Comparison of ENCODE assay signal across 16 cellular contexts in the genomic region with DNA sequence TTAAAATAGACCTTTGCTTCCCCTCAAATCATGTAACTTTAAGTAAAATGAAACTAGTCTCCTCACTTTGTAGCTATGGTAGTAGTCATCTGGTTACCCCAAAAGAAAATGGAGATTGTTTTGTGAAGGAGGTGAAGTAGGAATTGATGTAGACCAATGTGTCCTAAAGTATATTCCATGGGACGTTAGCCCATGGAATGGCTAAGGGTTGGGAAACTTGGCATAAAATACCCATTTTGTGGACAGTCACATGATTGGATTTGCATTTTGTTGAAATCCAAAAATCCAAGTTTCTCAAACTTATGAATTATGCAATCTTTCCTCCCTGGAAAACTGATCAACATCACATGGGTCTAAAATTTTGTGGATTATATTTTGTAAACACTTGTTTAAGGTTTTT.
DNase-seq lines count a peak whose midpoint lies in the region; ATAC-seq and TF ChIP-seq lines count a peak whose summit lies in the region.
"Had no signal": no experiment of that assay in that cellular context is flagged by ENCODE, and none has a peak within 500 bp of the region (broad histone marks: within the 10 kb centered on the region; RNA-seq: fewer than 3 reads in every experiment).

No MANE protein-coding gene starts in this region.

- H3K4me1 Mint-ChIP-seq in CD8-positive, alpha-beta memory T cell = no peaks in the 10 kb centered on the region
- H3K4me1 Mint-ChIP-seq: CD4-positive, alpha-beta memory T cell had no signal

- peaks cover 0 to 1% (median 0%) of the 10 kb centered on the region in 3 donors for H3K36me3 Mint-ChIP-seq in CD8-positive, alpha-beta memory T cell
- H3K36me3 Mint-ChIP-seq: CD4-positive, alpha-beta memory T cell had no signal

- H3K27me3 Mint-ChIP-seq in CD8-positive, alpha-beta memory T cell = peaks cover 2 to 4% of the 10 kb centered on the region in 2 donors

- H3K4me3 ChIP-seq in SJSA1 = no peak overlapping the region
- no peak overlapping the region for H3K4me3 ChIP-seq in lower lobe of right lung
- H3K4me3 ChIP-seq in gastrocnemius medialis = no peak overlapping the region
- no peak overlapping the region for H3K4me3 ChIP-seq in CD8-positive, alpha-beta memory T cell (ENCODE audit: low read length)
- H3K4me3 ChIP-seq: GM23248 had no signal

- H3K4me1 ChIP-seq in SJSA1 (replicated peaks) (peaks cover 39% of the 10 kb centered on the region), lower lobe of right lung (peaks cover 14% of the 10 kb centered on the region), gastrocnemius medialis (no peaks in the 10 kb centered on the region)
- no peaks in the 10 kb centered on the region for H3K4me1 ChIP-seq in CD8-positive, alpha-beta memory T cell (ENCODE audit: insufficient read depth, low read length)
- H3K4me1 ChIP-seq: Caco-2 had no signal

- TF ChIP-seq CTCF in lower lobe of right lung (IDR thresholded peaks at IDR 0.05) = no peak
- TF ChIP-seq CTCF in gastrocnemius medialis (IDR thresholded peaks at IDR 0.05 in 4 of 5, conservative IDR thresholded peaks at IDR 0.05 in 1 of 5) = no peak

- CTCF ChIA-PET in CD8-positive, alpha-beta memory T cell (lab: Charles Lee) = no interaction called here

- ATAC-seq in lower lobe of right lung (no peak), gastrocnemius medialis (peak; percentile 38 to 65)

- H3K9me3 ChIP-seq in SJSA1 (replicated peaks) (no peaks in the 10 kb centered on the region; the same call in 1 of the 2 replicates), lower lobe of right lung (peaks cover under 1% of the 10 kb centered on the region), gastrocnemius medialis (no peaks in the 10 kb centered on the region)
- no peaks in the 10 kb centered on the region for H3K9me3 ChIP-seq in CD8-positive, alpha-beta memory T cell (ENCODE audit: low read length)
- H3K9me3 ChIP-seq: Caco-2 had no signal

- H3K27ac Mint-ChIP-seq in CD8-positive, alpha-beta memory T cell = no peak overlapping the region
- H3K27ac Mint-ChIP-seq: CD4-positive, alpha-beta memory T cell had no signal

- peaks cover 0 to 11% (median 7%) of the 10 kb centered on the region in 5 donors for H3K9me3 Mint-ChIP-seq in CD8-positive, alpha-beta memory T cell

- no peak for DNase-seq in SJSA1 (ENCODE audit: low read depth in 1 of 2, low spot score in 2 of 2)
- no peak for DNase-seq in lower lobe of right lung
- peak in 1 of 2 donors; percentile 11 for DNase-seq in gastrocnemius medialis
- no peak for DNase-seq in CD8-positive, alpha-beta memory T cell
- no peak for DNase-seq in NCI-H2029 treated with DMSO at 0.1 percent for 48 hours (lab: John Stamatoyannopoulos, UW)
- DNase-seq in occipital lobe (lab: John Stamatoyannopoulos, UW) = no peak
- DNase-seq in cortex of kidney (lab: John Stamatoyannopoulos, UW) = no peak
- DNase-seq: C1 segment of cervical spinal cord; Caco-2; CD4-positive, alpha-beta memory T cell; DMS153; DND-41; GM23248; H7; HCEC 1CT had no signal

- peak overlapping the region; percentile 42 for H3K27ac ChIP-seq in SJSA1
- H3K27ac ChIP-seq in lower lobe of right lung = peak overlapping the region; percentile 6
- H3K27ac ChIP-seq in gastrocnemius medialis = peak overlapping the region in 3 of 4 donors; percentile 38 to 55 (median 55)
- H3K27ac ChIP-seq in CD8-positive, alpha-beta memory T cell (ENCODE audit: low read depth, low read length) = no peak overlapping the region
- H3K27ac ChIP-seq: GM23248 had no signal

- intact Hi-C loops in lower lobe of right lung (cut with DNase I) = no loop called here
- intact Hi-C loops in gastrocnemius medialis (cut with DNase I; ENCODE audit: low total_unique reads) = loop anchor here (1.0 to 5.0 kb wide), 3 partner anchors 29 to 73 kb away; no protein-coding TSS in a partner anchor

- in situ Hi-C loops in gastrocnemius medialis (cut with MboI; ENCODE audit: low sequenced_read_pairs in 4 of 4) = no loop called here

- peak in 1 of 2 donors; percentile 27 for TF ChIP-seq POLR2A in gastrocnemius medialis (IDR thresholded peaks at IDR 0.05)

- H3K27me3 ChIP-seq in SJSA1 (replicated peaks) (no peaks in the 10 kb centered on the region), lower lobe of right lung (ENCODE audit: low read depth) (no peaks in the 10 kb centered on the region), gastrocnemius medialis (no peaks in the 10 kb centered on the region)
- H3K27me3 ChIP-seq in CD8-positive, alpha-beta memory T cell (ENCODE audit: insufficient read depth, low read length, poor library complexity, severe bottlenecking) = no peaks in the 10 kb centered on the region

- H3K36me3 ChIP-seq in SJSA1 (no peaks in the 10 kb centered on the region), lower lobe of right lung (no peaks in the 10 kb centered on the region), gastrocnemius medialis (no peaks in the 10 kb centered on the region)
- H3K36me3 ChIP-seq in CD8-positive, alpha-beta memory T cell (ENCODE audit: insufficient read depth, low read length) = no peaks in the 10 kb centered on the region

- POLR2A ChIA-PET in CD8-positive, alpha-beta memory T cell (lab: Charles Lee) = no interaction called here

- H3K4me3 Mint-ChIP-seq in CD8-positive, alpha-beta memory T cell = no peak overlapping the region
- H3K4me3 Mint-ChIP-seq: CD4-positive, alpha-beta memory T cell had no signal

TF ChIP-seq in PFSK-1, 5 proteins besides CTCF, POLR2A, EP300 and RAD21:
- no peak for TF ChIP-seq POLR2AphosphoS5 (IDR thresholded peaks at IDR 0.05; ENCODE audit: low read depth, low read length)
- no peak for TF ChIP-seq SIN3A (IDR thresholded peaks at IDR 0.05; ENCODE audit: borderline replicate concordance, insufficient read depth, low read length)
- TF ChIP-seq, protein P1, sequence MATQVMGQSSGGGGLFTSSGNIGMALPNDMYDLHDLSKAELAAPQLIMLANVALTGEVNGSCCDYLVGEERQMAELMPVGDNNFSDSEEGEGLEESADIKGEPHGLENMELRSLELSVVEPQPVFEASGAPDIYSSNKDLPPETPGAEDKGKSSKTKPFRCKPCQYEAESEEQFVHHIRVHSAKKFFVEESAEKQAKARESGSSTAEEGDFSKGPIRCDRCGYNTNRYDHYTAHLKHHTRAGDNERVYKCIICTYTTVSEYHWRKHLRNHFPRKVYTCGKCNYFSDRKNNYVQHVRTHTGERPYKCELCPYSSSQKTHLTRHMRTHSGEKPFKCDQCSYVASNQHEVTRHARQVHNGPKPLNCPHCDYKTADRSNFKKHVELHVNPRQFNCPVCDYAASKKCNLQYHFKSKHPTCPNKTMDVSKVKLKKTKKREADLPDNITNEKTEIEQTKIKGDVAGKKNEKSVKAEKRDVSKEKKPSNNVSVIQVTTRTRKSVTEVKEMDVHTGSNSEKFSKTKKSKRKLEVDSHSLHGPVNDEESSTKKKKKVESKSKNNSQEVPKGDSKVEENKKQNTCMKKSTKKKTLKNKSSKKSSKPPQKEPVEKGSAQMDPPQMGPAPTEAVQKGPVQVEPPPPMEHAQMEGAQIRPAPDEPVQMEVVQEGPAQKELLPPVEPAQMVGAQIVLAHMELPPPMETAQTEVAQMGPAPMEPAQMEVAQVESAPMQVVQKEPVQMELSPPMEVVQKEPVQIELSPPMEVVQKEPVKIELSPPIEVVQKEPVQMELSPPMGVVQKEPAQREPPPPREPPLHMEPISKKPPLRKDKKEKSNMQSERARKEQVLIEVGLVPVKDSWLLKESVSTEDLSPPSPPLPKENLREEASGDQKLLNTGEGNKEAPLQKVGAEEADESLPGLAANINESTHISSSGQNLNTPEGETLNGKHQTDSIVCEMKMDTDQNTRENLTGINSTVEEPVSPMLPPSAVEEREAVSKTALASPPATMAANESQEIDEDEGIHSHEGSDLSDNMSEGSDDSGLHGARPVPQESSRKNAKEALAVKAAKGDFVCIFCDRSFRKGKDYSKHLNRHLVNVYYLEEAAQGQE (IDR thresholded peaks at IDR 0.05; ENCODE audit: insufficient read depth in 1 of 2, low read depth in 2 of 2, low read length in 2 of 2) = no peak
- TF ChIP-seq TAF1 (IDR thresholded peaks at IDR 0.05; ENCODE audit: borderline replicate concordance, insufficient read depth, low read length) = 0 out of 2 replicates have a peak, but pooled peaks have one; percentile 2
- TF ChIP-seq FOXP2 (optimal IDR thresholded peaks at IDR 0.05; ENCODE audit: borderline replicate concordance, extremely low read depth, extremely low read length, insufficient read depth) = no peak

Comparison
In these comparisons a context has a peak if more than half of its experiments do, and no peak if none do; other contexts are left out.
1. ATAC-seq: peak in gastrocnemius medialis (2 of 2); none in lower lobe of right lung (0 of 2).